Comparison of ENCODE assay signal across 10 cellular contexts in genomic region chr12:120835304-120835612, GRCh38.
DNase-seq lines count a peak whose midpoint lies in the region; ATAC-seq and TF ChIP-seq lines count a peak whose summit lies in the region.
"Had no signal": no experiment of that assay in that cellular context is flagged by ENCODE, and none has a peak within 500 bp of the region (broad histone marks: within the 10 kb centered on the region; RNA-seq: fewer than 3 reads in every experiment).

No MANE protein-coding gene starts in this region.

- peak overlapping the region; percentile 72 for H3K4me3 Mint-ChIP-seq in T-helper 2 cell treated with Interferon-gamma antibody and Interleukin-4, amounts not matched to agents 5 μg/mL and 100 μg/mL, for 36 hours
- peak overlapping the region; percentile 27 for H3K4me3 Mint-ChIP-seq in stimulated activated memory B cell treated with anti-CD40 and anti-IgM and Interleukin-4, amounts not matched to agents 10 μg/mL and 1 μg/mL and 100 μg/mL, for 72 hours

- peak overlapping the region; percentile 16; the same call in 1 of the 2 replicates for H3K27ac ChIP-seq in PC-9
- H3K27ac ChIP-seq: GM23248 had no signal

- intact Hi-C loops in PC-9 (cut with micrococcal nuclease; ENCODE audit: unreplicated experiment), result no loop called here

- H3K36me3 Mint-ChIP-seq in T-helper 2 cell treated with Interferon-gamma antibody and Interleukin-4, amounts not matched to agents 5 μg/mL and 100 μg/mL, for 36 hours (ENCODE audit: low read depth), result peaks cover 8% of the 10 kb centered on the region
- H3K36me3 Mint-ChIP-seq in stimulated activated memory B cell treated with anti-CD40 and anti-IgM and Interleukin-4, amounts not matched to agents 10 μg/mL and 1 μg/mL and 100 μg/mL, for 72 hours, result peaks cover 3% of the 10 kb centered on the region

- H3K9me2 ChIP-seq in PC-9 (ENCODE audit: insufficient read depth), result no peaks in the 10 kb centered on the region

- no peaks in the 10 kb centered on the region for H3K27me3 Mint-ChIP-seq in T-helper 2 cell treated with Interferon-gamma antibody and Interleukin-4, amounts not matched to agents 5 μg/mL and 100 μg/mL, for 36 hours (ENCODE audit: low read depth)
- no peaks in the 10 kb centered on the region for H3K27me3 Mint-ChIP-seq in stimulated activated memory B cell treated with anti-CD40 and anti-IgM and Interleukin-4, amounts not matched to agents 10 μg/mL and 1 μg/mL and 100 μg/mL, for 72 hours

- DNase-seq in T-helper 2 cell treated with Interferon-gamma antibody and Interleukin-4, amounts not matched to agents 5 μg/mL and 100 μg/mL, for 36 hours (ENCODE audit: low spot score), result no peak
- no peak for DNase-seq in T-helper 2 cell
- no peak for DNase-seq in PC-9
- peak; percentile 66 for DNase-seq in epithelial cell of esophagus (ENCODE audit: low read depth)
- no peak for DNase-seq in GM13977 (ENCODE audit: low spot score)
- DNase-seq: GM23248, NCI-H69 had no signal

- H3K4me2 ChIP-seq in PC-9, result no peak overlapping the region

- CTCF ChIA-PET in PC-9 (lab: Charles Lee), result no interaction called here

- no peak for ATAC-seq in stimulated activated memory B cell treated with anti-CD40 and anti-IgM and Interleukin-4, amounts not matched to agents 10 μg/mL and 1 μg/mL and 100 μg/mL, for 72 hours
- ATAC-seq in GM19463 (IDR thresholded peaks at IDR 0.05; ENCODE audit: unreplicated experiment) (no peak), HG02840 (IDR thresholded peaks at IDR 0.05; ENCODE audit: low FRiP score, unreplicated experiment) (no peak)

- TF ChIP-seq CTCF in PC-9 (conservative IDR thresholded peaks at IDR 0.05), result no peak
- TF ChIP-seq CTCF in epithelial cell of esophagus (IDR thresholded peaks at IDR 0.05; ENCODE audit: insufficient read depth, low read depth, low read length, missing control alignments), result no peak
- no peak for TF ChIP-seq CTCF in GM13977 (IDR thresholded peaks at IDR 0.05; ENCODE audit: extremely low read depth, insufficient read depth, missing control alignments)

- H3K4me1 Mint-ChIP-seq in T-helper 2 cell treated with Interferon-gamma antibody and Interleukin-4, amounts not matched to agents 5 μg/mL and 100 μg/mL, for 36 hours (ENCODE audit: low read depth), result peaks cover 48% of the 10 kb centered on the region
- H3K4me1 Mint-ChIP-seq in stimulated activated memory B cell treated with anti-CD40 and anti-IgM and Interleukin-4, amounts not matched to agents 10 μg/mL and 1 μg/mL and 100 μg/mL, for 72 hours, result peaks cover 46% of the 10 kb centered on the region

- no peaks in the 10 kb centered on the region for H3K9me3 ChIP-seq in PC-9 (ENCODE audit: insufficient read depth, low read depth)

- no peaks in the 10 kb centered on the region for H3K27me3 ChIP-seq in PC-9 (ENCODE audit: insufficient read depth, low read depth)

- no TSS peak for BruUV-seq in PC-9 (replicated peaks; lab: Mats Ljungman, UMichigan)

- H3K4me1 ChIP-seq in PC-9 (replicated peaks; ENCODE audit: insufficient read depth), result no peaks in the 10 kb centered on the region; the same call in 1 of the 2 replicates

- in situ Hi-C loops in GM13977 (cut with MboI; ENCODE audit: low pct_unique_long_range_greater_than_20kb, low sequenced_read_pairs, unreplicated experiment), result no loop called here

- H3F3A ChIP-seq in PC-9 (ENCODE audit: insufficient read depth, low read depth), result peaks cover 18% of the 10 kb centered on the region; the same call in 1 of the 2 replicates

- H3K27ac Mint-ChIP-seq in T-helper 2 cell treated with Interferon-gamma antibody and Interleukin-4, amounts not matched to agents 5 μg/mL and 100 μg/mL, for 36 hours, result peak overlapping the region; percentile 77
- peak overlapping the region; percentile 46 for H3K27ac Mint-ChIP-seq in stimulated activated memory B cell treated with anti-CD40 and anti-IgM and Interleukin-4, amounts not matched to agents 10 μg/mL and 1 μg/mL and 100 μg/mL, for 72 hours

- H2AFZ ChIP-seq in PC-9, result no peak overlapping the region
- H2AFZ ChIP-seq: GM23248 had no signal

- H4K20me1 ChIP-seq in PC-9 (ENCODE audit: insufficient read depth), result peaks cover 45% of the 10 kb centered on the region

- H3K79me2 ChIP-seq in PC-9 (ENCODE audit: low read depth), result peaks cover 54% of the 10 kb centered on the region

- H3K4me3 ChIP-seq in PC-9 (no peak overlapping the region), epithelial cell of esophagus (ENCODE audit: low read length) (no peak overlapping the region)
- H3K4me3 ChIP-seq: GM23248 had no signal

- POLR2A ChIA-PET in PC-9 (lab: Charles Lee; ENCODE audit: unreplicated experiment), result no interaction called here

- no peaks in the 10 kb centered on the region for H3K36me3 ChIP-seq in PC-9 (ENCODE audit: low read depth)

- no peaks in the 10 kb centered on the region for H3K9me3 Mint-ChIP-seq in T-helper 2 cell treated with Interferon-gamma antibody and Interleukin-4, amounts not matched to agents 5 μg/mL and 100 μg/mL, for 36 hours
- no peaks in the 10 kb centered on the region for H3K9me3 Mint-ChIP-seq in stimulated activated memory B cell treated with anti-CD40 and anti-IgM and Interleukin-4, amounts not matched to agents 10 μg/mL and 1 μg/mL and 100 μg/mL, for 72 hours
